ENCODE assay signal across 8 cellular contexts in genomic region chr12:101830391-101831325, GRCh38. TPM values are rescaled to one million over a fixed set of nuclear protein-coding genes. Genes with fewer than 3 reads are reported as not detected.
DNase-seq lines count a peak whose midpoint lies in the region; ATAC-seq and TF ChIP-seq lines count a peak whose summit lies in the region.

Gene GNPTAB (minus strand): TSS chr12:101830959. CDS start chr12:101830675, 284 bp downstream.

- no peaks in the 10 kb centered on the region for H3K27me3 ChIP-seq in prostate gland (replicated peaks; ENCODE audit: insufficient read depth)

- in situ Hi-C loops in GM13977 (cut with MboI; ENCODE audit: low pct_unique_long_range_greater_than_20kb, low sequenced_read_pairs, unreplicated experiment), result loop anchor here (5.0 to 10.0 kb wide), 2 partner anchors 48 to 416 kb away; no protein-coding TSS in a partner anchor

- DNase-seq in GM13977 (ENCODE audit: low spot score) (peak; percentile 95), NCI-H1436 (lab: John Stamatoyannopoulos, UW) (peak; percentile 90), T-helper 1 cell (peak; percentile 91 to 97 (median 94)), amniotic epithelial cell (ENCODE audit: low read depth) (peak; percentile 81), left cardiac atrium (peak; percentile 95), prostate gland (ENCODE audit: low spot score) (peak; percentile 87), ureter (ENCODE audit: low spot score) (peak; percentile 95)

- H3K4me1 ChIP-seq in prostate gland (replicated peaks), result no peaks in the 10 kb centered on the region

- TF ChIP-seq CTCF in GM13977 (IDR thresholded peaks at IDR 0.05; ENCODE audit: extremely low read depth, insufficient read depth, missing control alignments), result peak; percentile 81
- TF ChIP-seq CTCF in prostate gland (IDR thresholded peaks at IDR 0.05), result peak; percentile 72 to 95 (median 84)

- peak within 1 kb of the TSS; percentile 66 to 68 for H3K4me3 ChIP-seq in prostate gland

- no peaks in the 10 kb centered on the region for H3K36me3 ChIP-seq in prostate gland

- TF ChIP-seq POLR2A in prostate gland (IDR thresholded peaks at IDR 0.05), result no peak

- 1% methylated on average over 30 of the region's 93 CpGs for WGBS in prostate gland

- H3K9me3 ChIP-seq in prostate gland, result no peaks in the 10 kb centered on the region

- intact Hi-C loops in left cardiac atrium (cut with DNase I), result loop anchor here (2.0 to 5.0 kb wide), 3 partner anchors 58 to 418 kb away; no protein-coding TSS in a partner anchor
- intact Hi-C loops in prostate gland (cut with DNase I), result loop anchor here (2.0 to 10.0 kb wide), 3 partner anchors 58 to 423 kb away; partner anchors contain the start of gene ARL1

- peak within 1 kb of the TSS; percentile 68 to 74 for H3K27ac ChIP-seq in prostate gland

- ATAC-seq in HG02852 (IDR thresholded peaks at IDR 0.05; ENCODE audit: unreplicated experiment), result peak; percentile 87
- ATAC-seq in left cardiac atrium, result peak; percentile 97

RNA-seq across cellular contexts. Expression of gene GNPTAB, which starts in this region (rescaled TPM):
- total RNA-seq in left cardiac atrium (10 to 100 TPM; 41.1 to 45.1 TPM), prostate gland (10 to 100 TPM; 49.9 to 52.7 TPM), ureter (57.0 TPM)

Comparison
In these comparisons a context has a peak if more than half of its experiments do, and no peak if none do; other contexts are left out.
1. Peak in every context shown above with its lines: DNase-seq, ATAC-seq, H3K4me3 ChIP-seq and H3K27ac ChIP-seq.